21 cellular contexts compared by ENCODE assay signal in genomic region chr4:120826449-120826848, GRCh38.
"Had no signal": no experiment of that assay in that cellular context is flagged by ENCODE, and none has a peak within 500 bp of the region (broad histone marks: within the 10 kb centered on the region; RNA-seq: fewer than 3 reads in every experiment).

No MANE protein-coding gene starts in this region.

- H3K4me3 ChIP-seq: dorsolateral prefrontal cortex, lung, prostate gland, right atrium auricular region, skin epidermis, thoracic aorta, tibial nerve, upper lobe of left lung had no signal

- H3K27me3 Mint-ChIP-seq: memory B cell; stimulated activated naive B cell treated with anti-CD40 and anti-IgM and Interleukin-4, amounts not matched to agents 10 μg/mL and 1 μg/mL and 100 μg/mL, for 72 hours had no signal

- H3K9me3 ChIP-seq: prostate gland, right atrium auricular region, thoracic aorta, tibial nerve, upper lobe of left lung had no signal

- H3K36me3 ChIP-seq: prostate gland, right atrium auricular region, thoracic aorta, tibial nerve, upper lobe of left lung had no signal

- H3K9me3 Mint-ChIP-seq: stimulated activated naive CD8-positive, alpha-beta T cell treated with anti-CD3 and anti-CD28 coated beads, Interleukin-15, Interleukin-2, amounts not matched to agents 100 ng/mL and 50 ng/mL, for 24 hours had no signal

- H3K4me1 ChIP-seq: prostate gland, right atrium auricular region, tibial nerve, upper lobe of left lung had no signal

- H3K27me3 ChIP-seq: dorsolateral prefrontal cortex, right atrium auricular region, tibial nerve, upper lobe of left lung had no signal

- H3K4me3 Mint-ChIP-seq: immature natural killer cell; memory B cell; natural killer cell; stimulated activated naive B cell treated with anti-CD40 and anti-IgM and Interleukin-4, amounts not matched to agents 10 μg/mL and 1 μg/mL and 100 μg/mL, for 72 hours; stimulated activated naive CD8-positive, alpha-beta T cell treated with anti-CD3 and anti-CD28 coated beads, Interleukin-15, Interleukin-2, amounts not matched to agents 100 ng/mL and 50 ng/mL, for 24 hours had no signal

- H3K27ac Mint-ChIP-seq: immature natural killer cell; memory B cell; natural killer cell; stimulated activated naive B cell treated with anti-CD40 and anti-IgM and Interleukin-4, amounts not matched to agents 10 μg/mL and 1 μg/mL and 100 μg/mL, for 72 hours; stimulated activated naive CD8-positive, alpha-beta T cell treated with anti-CD3 and anti-CD28 coated beads, Interleukin-15, Interleukin-2, amounts not matched to agents 100 ng/mL and 50 ng/mL, for 24 hours had no signal

- DNase-seq: central memory CD4-positive, alpha-beta T cell; dorsolateral prefrontal cortex; effector CD4-positive, alpha-beta T cell; foreskin melanocyte; hypothalamus; immature natural killer cell; midbrain; natural killer cell; nucleus accumbens; stimulated activated CD4-positive, alpha-beta T cell treated with anti-CD3 and anti-CD28 coated beads, Interleukin-15, amount 100 ng/mL, for 24 hours; stimulated activated CD4-positive, alpha-beta T cell treated with anti-CD3 and anti-CD28 coated beads, Interleukin-2, amount 100 ng/mL, for 48 hours; stimulated activated naive B cell treated with anti-CD40 and anti-IgM and Interleukin-4, amounts not matched to agents 10 μg/mL and 1 μg/mL and 100 μg/mL, for 72 hours; upper lobe of left lung had no signal

- H3K4me1 Mint-ChIP-seq: immature natural killer cell; memory B cell; natural killer cell; stimulated activated naive B cell treated with anti-CD40 and anti-IgM and Interleukin-4, amounts not matched to agents 10 μg/mL and 1 μg/mL and 100 μg/mL, for 72 hours had no signal

- H3K36me3 Mint-ChIP-seq: immature natural killer cell; memory B cell; natural killer cell; stimulated activated naive B cell treated with anti-CD40 and anti-IgM and Interleukin-4, amounts not matched to agents 10 μg/mL and 1 μg/mL and 100 μg/mL, for 72 hours had no signal
